5 cellular contexts compared by ENCODE assay signal in genomic region chr6:164942271-164942670, GRCh38.
"Had no signal": no experiment of that assay in that cellular context is flagged by ENCODE, and none has a peak within 500 bp of the region (broad histone marks: within the 10 kb centered on the region; RNA-seq: fewer than 3 reads in every experiment).

No MANE protein-coding gene starts in this region.

- H3K27ac ChIP-seq: HL-60 had no signal

- DNase-seq: IMR-90, KBM-7, KG1 had no signal

- H3K4me3 ChIP-seq: K562 had no signal
